In the genomic region with DNA sequence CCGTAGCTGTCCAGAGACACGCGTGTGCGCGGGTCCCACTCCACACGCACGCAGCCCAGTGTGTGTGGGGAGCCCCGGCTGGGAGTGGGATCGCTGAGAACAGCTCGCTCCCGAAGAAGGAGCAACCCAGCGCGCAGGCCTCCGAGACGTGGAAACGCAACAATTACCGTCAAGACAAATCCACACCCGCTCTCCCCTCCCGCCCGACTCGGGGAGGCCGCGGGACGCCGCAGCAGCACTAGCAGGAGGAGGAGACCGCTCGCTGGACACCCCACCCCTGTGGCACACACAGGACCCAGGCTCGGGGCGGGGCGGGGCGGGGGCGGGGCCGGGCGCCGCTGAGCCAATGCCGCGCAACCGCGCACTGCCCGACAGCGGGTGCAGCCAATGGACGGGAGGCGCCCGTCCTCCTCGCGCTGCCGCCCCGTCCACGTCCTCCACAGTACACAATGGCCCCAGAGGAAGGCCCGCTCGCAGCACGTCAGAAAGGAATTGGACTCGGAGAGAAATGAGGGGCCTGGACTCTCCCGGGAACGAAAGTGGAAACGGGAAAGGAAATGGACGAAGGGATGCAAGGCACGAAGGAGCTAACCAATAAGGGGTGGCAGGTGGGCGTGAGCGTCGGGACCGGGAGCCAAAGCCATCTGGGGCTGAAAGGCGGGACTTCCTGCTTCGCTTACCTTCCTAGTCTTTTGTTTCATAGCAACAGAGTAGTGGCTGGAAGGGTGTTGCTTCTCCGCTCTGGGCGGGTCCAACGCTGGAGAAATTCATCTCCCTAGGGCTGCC, we compare ENCODE assay signal across 1 cellular context.
TF ChIP-seq lines count a peak whose summit lies in the region.

A gene (minus strand): TSS at position 268 of the 786 bp plus-strand sequence. CDS start 1,435 bp downstream, outside the sequence.

TF ChIP-seq in GM12878, 131 proteins besides CTCF, POLR2A, EP300 and RAD21 (continued from another document and continues in another):
- TF ChIP-seq, protein P1, sequence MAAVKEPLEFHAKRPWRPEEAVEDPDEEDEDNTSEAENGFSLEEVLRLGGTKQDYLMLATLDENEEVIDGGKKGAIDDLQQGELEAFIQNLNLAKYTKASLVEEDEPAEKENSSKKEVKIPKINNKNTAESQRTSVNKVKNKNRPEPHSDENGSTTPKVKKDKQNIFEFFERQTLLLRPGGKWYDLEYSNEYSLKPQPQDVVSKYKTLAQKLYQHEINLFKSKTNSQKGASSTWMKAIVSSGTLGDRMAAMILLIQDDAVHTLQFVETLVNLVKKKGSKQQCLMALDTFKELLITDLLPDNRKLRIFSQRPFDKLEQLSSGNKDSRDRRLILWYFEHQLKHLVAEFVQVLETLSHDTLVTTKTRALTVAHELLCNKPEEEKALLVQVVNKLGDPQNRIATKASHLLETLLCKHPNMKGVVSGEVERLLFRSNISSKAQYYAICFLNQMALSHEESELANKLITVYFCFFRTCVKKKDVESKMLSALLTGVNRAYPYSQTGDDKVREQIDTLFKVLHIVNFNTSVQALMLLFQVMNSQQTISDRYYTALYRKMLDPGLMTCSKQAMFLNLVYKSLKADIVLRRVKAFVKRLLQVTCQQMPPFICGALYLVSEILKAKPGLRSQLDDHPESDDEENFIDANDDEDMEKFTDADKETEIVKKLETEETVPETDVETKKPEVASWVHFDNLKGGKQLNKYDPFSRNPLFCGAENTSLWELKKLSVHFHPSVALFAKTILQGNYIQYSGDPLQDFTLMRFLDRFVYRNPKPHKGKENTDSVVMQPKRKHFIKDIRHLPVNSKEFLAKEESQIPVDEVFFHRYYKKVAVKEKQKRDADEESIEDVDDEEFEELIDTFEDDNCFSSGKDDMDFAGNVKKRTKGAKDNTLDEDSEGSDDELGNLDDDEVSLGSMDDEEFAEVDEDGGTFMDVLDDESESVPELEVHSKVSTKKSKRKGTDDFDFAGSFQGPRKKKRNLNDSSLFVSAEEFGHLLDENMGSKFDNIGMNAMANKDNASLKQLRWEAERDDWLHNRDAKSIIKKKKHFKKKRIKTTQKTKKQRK (IDR thresholded peaks at IDR 0.05; ENCODE audit: low read depth, low read length): peak; percentile 41; the same call in 1 of the 2 replicates
- TF ChIP-seq IKZF2 (IDR thresholded peaks at IDR 0.05): no peak
- TF ChIP-seq ZNF384 (IDR thresholded peaks at IDR 0.05; ENCODE audit: borderline replicate concordance, low read depth, low read length): no peak
- TF ChIP-seq ZNF217 (IDR thresholded peaks at IDR 0.05): no peak
- TF ChIP-seq SMC3 (IDR thresholded peaks at IDR 0.05; ENCODE audit: borderline replicate concordance, low read length): no peak
- no peak for TF ChIP-seq RUNX3 (IDR thresholded peaks at IDR 0.05; ENCODE audit: low read length)
- peak; percentile 82; the same call in 1 of the 2 replicates for TF ChIP-seq PML (IDR thresholded peaks at IDR 0.05; ENCODE audit: low read length)
- TF ChIP-seq, protein P2, sequence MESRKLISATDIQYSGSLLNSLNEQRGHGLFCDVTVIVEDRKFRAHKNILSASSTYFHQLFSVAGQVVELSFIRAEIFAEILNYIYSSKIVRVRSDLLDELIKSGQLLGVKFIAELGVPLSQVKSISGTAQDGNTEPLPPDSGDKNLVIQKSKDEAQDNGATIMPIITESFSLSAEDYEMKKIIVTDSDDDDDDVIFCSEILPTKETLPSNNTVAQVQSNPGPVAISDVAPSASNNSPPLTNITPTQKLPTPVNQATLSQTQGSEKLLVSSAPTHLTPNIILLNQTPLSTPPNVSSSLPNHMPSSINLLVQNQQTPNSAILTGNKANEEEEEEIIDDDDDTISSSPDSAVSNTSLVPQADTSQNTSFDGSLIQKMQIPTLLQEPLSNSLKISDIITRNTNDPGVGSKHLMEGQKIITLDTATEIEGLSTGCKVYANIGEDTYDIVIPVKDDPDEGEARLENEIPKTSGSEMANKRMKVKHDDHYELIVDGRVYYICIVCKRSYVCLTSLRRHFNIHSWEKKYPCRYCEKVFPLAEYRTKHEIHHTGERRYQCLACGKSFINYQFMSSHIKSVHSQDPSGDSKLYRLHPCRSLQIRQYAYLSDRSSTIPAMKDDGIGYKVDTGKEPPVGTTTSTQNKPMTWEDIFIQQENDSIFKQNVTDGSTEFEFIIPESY (IDR thresholded peaks at IDR 0.05): no peak
- TF ChIP-seq MEF2A (IDR thresholded peaks at IDR 0.05; ENCODE audit: insufficient read depth, low read depth, low read length): no peak
- TF ChIP-seq ATF7 (IDR thresholded peaks at IDR 0.05; ENCODE audit: low read depth): 0 out of 2 replicates have a peak, but pooled peaks have one; percentile 13
- TF ChIP-seq NR2C1 (IDR thresholded peaks at IDR 0.05): no peak
- TF ChIP-seq ZSCAN29 (IDR thresholded peaks at IDR 0.05): no peak
- peak; percentile 62 for TF ChIP-seq RELA (IDR thresholded peaks at IDR 0.05; ENCODE audit: borderline replicate concordance, partially characterized antibody)
- TF ChIP-seq ZZZ3 (IDR thresholded peaks at IDR 0.05; ENCODE audit: control insufficient read depth, insufficient read length, low read depth): no peak
- TF ChIP-seq, protein P3, sequence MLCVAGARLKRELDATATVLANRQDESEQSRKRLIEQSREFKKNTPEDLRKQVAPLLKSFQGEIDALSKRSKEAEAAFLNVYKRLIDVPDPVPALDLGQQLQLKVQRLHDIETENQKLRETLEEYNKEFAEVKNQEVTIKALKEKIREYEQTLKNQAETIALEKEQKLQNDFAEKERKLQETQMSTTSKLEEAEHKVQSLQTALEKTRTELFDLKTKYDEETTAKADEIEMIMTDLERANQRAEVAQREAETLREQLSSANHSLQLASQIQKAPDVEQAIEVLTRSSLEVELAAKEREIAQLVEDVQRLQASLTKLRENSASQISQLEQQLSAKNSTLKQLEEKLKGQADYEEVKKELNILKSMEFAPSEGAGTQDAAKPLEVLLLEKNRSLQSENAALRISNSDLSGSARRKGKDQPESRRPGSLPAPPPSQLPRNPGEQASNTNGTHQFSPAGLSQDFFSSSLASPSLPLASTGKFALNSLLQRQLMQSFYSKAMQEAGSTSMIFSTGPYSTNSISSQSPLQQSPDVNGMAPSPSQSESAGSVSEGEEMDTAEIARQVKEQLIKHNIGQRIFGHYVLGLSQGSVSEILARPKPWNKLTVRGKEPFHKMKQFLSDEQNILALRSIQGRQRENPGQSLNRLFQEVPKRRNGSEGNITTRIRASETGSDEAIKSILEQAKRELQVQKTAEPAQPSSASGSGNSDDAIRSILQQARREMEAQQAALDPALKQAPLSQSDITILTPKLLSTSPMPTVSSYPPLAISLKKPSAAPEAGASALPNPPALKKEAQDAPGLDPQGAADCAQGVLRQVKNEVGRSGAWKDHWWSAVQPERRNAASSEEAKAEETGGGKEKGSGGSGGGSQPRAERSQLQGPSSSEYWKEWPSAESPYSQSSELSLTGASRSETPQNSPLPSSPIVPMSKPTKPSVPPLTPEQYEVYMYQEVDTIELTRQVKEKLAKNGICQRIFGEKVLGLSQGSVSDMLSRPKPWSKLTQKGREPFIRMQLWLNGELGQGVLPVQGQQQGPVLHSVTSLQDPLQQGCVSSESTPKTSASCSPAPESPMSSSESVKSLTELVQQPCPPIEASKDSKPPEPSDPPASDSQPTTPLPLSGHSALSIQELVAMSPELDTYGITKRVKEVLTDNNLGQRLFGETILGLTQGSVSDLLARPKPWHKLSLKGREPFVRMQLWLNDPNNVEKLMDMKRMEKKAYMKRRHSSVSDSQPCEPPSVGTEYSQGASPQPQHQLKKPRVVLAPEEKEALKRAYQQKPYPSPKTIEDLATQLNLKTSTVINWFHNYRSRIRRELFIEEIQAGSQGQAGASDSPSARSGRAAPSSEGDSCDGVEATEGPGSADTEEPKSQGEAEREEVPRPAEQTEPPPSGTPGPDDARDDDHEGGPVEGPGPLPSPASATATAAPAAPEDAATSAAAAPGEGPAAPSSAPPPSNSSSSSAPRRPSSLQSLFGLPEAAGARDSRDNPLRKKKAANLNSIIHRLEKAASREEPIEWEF (IDR thresholded peaks at IDR 0.05; ENCODE audit: insufficient replicate concordance, low read depth, low read length): no peak
- TF ChIP-seq, protein P4, sequence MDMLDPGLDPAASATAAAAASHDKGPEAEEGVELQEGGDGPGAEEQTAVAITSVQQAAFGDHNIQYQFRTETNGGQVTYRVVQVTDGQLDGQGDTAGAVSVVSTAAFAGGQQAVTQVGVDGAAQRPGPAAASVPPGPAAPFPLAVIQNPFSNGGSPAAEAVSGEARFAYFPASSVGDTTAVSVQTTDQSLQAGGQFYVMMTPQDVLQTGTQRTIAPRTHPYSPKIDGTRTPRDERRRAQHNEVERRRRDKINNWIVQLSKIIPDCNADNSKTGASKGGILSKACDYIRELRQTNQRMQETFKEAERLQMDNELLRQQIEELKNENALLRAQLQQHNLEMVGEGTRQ (IDR thresholded peaks at IDR 0.05; ENCODE audit: borderline replicate concordance, low read depth, low read length): no peak
- no peak for TF ChIP-seq NR2F1 (conservative IDR thresholded peaks at IDR 0.05)
- peak; percentile 54; the same call in 1 of the 2 replicates for TF ChIP-seq SPI1 (IDR thresholded peaks at IDR 0.05; ENCODE audit: borderline replicate concordance, insufficient read depth, low read depth, low read length)
- TF ChIP-seq ASH2L (IDR thresholded peaks at IDR 0.05; ENCODE audit: borderline replicate concordance, low read depth): peak; percentile 69; the same call in 1 of the 2 replicates
- no peak for TF ChIP-seq FOXM1 (IDR thresholded peaks at IDR 0.05; ENCODE audit: low read depth, low read length)
- peak; percentile 4; the same call in 1 of the 2 replicates for TF ChIP-seq PAX5 (IDR thresholded peaks at IDR 0.05; ENCODE audit: borderline replicate concordance, low read depth, low read length)
- TF ChIP-seq POLR2AphosphoS2 (IDR thresholded peaks at IDR 0.05; ENCODE audit: low read depth, low read length): no peak
- no peak for TF ChIP-seq NBN (IDR thresholded peaks at IDR 0.05)
- TF ChIP-seq POLR2AphosphoS5 (IDR thresholded peaks at IDR 0.05; ENCODE audit: low read length): peak; percentile 74
- TF ChIP-seq NRF1 (conservative IDR thresholded peaks at IDR 0.05; ENCODE audit: low read depth, low read length): no peak
- TF ChIP-seq CBX3 (IDR thresholded peaks at IDR 0.05; ENCODE audit: borderline replicate concordance, low read depth): no peak
- TF ChIP-seq, protein P5, sequence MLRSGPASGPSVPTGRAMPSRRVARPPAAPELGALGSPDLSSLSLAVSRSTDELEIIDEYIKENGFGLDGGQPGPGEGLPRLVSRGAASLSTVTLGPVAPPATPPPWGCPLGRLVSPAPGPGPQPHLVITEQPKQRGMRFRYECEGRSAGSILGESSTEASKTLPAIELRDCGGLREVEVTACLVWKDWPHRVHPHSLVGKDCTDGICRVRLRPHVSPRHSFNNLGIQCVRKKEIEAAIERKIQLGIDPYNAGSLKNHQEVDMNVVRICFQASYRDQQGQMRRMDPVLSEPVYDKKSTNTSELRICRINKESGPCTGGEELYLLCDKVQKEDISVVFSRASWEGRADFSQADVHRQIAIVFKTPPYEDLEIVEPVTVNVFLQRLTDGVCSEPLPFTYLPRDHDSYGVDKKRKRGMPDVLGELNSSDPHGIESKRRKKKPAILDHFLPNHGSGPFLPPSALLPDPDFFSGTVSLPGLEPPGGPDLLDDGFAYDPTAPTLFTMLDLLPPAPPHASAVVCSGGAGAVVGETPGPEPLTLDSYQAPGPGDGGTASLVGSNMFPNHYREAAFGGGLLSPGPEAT (IDR thresholded peaks at IDR 0.05; ENCODE audit: low read depth): peak; percentile 56; the same call in 1 of the 2 replicates
- TF ChIP-seq STAT1 (conservative IDR thresholded peaks at IDR 0.05): no peak
- peak; percentile 46; the same call in 1 of the 2 replicates for TF ChIP-seq RFX5 (IDR thresholded peaks at IDR 0.05; ENCODE audit: low read depth, low read length)
- no peak for TF ChIP-seq TBL1XR1 (IDR thresholded peaks at IDR 0.05; ENCODE audit: low read depth, low read length)
- no peak; the same call in 1 of the 2 replicates for TF ChIP-seq GATAD2B (conservative IDR thresholded peaks at IDR 0.05; ENCODE audit: low read depth)
- TF ChIP-seq JUNB (IDR thresholded peaks at IDR 0.05): no peak
- TF ChIP-seq, protein P6, sequence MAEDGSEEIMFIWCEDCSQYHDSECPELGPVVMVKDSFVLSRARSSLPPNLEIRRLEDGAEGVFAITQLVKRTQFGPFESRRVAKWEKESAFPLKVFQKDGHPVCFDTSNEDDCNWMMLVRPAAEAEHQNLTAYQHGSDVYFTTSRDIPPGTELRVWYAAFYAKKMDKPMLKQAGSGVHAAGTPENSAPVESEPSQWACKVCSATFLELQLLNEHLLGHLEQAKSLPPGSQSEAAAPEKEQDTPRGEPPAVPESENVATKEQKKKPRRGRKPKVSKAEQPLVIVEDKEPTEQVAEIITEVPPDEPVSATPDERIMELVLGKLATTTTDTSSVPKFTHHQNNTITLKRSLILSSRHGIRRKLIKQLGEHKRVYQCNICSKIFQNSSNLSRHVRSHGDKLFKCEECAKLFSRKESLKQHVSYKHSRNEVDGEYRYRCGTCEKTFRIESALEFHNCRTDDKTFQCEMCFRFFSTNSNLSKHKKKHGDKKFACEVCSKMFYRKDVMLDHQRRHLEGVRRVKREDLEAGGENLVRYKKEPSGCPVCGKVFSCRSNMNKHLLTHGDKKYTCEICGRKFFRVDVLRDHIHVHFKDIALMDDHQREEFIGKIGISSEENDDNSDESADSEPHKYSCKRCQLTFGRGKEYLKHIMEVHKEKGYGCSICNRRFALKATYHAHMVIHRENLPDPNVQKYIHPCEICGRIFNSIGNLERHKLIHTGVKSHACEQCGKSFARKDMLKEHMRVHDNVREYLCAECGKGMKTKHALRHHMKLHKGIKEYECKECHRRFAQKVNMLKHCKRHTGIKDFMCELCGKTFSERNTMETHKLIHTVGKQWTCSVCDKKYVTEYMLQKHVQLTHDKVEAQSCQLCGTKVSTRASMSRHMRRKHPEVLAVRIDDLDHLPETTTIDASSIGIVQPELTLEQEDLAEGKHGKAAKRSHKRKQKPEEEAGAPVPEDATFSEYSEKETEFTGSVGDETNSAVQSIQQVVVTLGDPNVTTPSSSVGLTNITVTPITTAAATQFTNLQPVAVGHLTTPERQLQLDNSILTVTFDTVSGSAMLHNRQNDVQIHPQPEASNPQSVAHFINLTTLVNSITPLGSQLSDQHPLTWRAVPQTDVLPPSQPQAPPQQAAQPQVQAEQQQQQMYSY (CRISPR knock-in tag; IDR thresholded peaks at IDR 0.05): no peak
- 0 out of 2 replicates have a peak, but pooled peaks have one; percentile 58 for TF ChIP-seq IRF4 (IDR thresholded peaks at IDR 0.05; ENCODE audit: low read depth, low read length)
- TF ChIP-seq, protein P7, sequence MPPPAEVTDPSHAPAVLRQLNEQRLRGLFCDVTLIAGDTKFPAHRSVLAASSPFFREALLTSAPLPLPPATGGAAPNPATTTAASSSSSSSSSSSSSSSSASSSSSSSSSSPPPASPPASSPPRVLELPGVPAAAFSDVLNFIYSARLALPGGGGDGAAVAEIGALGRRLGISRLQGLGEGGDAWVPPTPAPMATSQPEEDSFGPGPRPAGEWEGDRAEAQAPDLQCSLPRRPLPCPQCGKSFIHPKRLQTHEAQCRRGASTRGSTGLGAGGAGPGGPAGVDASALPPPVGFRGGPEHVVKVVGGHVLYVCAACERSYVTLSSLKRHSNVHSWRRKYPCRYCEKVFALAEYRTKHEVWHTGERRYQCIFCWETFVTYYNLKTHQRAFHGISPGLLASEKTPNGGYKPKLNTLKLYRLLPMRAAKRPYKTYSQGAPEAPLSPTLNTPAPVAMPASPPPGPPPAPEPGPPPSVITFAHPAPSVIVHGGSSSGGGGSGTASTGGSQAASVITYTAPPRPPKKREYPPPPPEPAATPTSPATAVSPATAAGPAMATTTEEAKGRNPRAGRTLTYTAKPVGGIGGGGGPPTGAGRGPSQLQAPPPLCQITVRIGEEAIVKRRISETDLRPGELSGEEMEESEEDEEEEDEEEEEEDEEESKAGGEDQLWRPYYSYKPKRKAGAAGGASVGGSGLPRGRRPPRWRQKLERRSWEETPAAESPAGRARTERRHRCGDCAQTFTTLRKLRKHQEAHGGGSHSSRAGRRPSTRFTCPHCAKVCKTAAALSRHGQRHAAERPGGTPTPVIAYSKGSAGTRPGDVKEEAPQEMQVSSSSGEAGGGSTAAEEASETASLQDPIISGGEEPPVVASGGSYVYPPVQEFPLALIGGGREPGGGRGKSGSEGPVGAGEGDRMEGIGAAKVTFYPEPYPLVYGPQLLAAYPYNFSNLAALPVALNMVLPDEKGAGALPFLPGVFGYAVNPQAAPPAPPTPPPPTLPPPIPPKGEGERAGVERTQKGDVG (CRISPR knock-in tag; IDR thresholded peaks at IDR 0.05): no peak
